Comparison of ENCODE assay signal across 14 cellular contexts in genomic region chr5:179110528-179110927, GRCh38. TPM values are rescaled to one million over a fixed set of nuclear protein-coding genes. Genes with fewer than 3 reads are reported as not detected.
A peak's percentile ranks its signal among the peaks of the same experiment; 100 is the strongest.
DNase-seq lines count a peak whose midpoint lies in the region; FAIRE-seq and TF ChIP-seq lines count a peak whose summit lies in the region.
"Had no signal": no experiment of that assay in that cellular context is flagged by ENCODE, and none has a peak within 500 bp of the region (broad histone marks: within the 10 kb centered on the region; RNA-seq: fewer than 3 reads in every experiment).

No MANE protein-coding gene starts in this region.

- intact Hi-C loops in esophagus muscularis mucosa (cut with DNase I): no loop called here
- intact Hi-C loops in testis (cut with DNase I; ENCODE audit: low total_unique reads): no loop called here

- H3K4me1 ChIP-seq in esophagus muscularis mucosa (no peaks in the 10 kb centered on the region), testis (no peaks in the 10 kb centered on the region), small intestine (ENCODE audit: control insufficient read depth in 2 of 2, insufficient read depth in 1 of 2, low read depth in 1 of 2, low read length in 1 of 2) (no peaks in the 10 kb centered on the region)
- H3K4me1 ChIP-seq: BLaER1 treated with 17β-estradiol and CSF1 and Interleukin-3, amounts not matched to agents 10 nM and 100 nM had no signal

- H3K4me3 ChIP-seq in esophagus muscularis mucosa (no peak overlapping the region), testis (no peak overlapping the region), small intestine (ENCODE audit: low read depth in 1 of 2, low read length in 2 of 2) (no peak overlapping the region)
- H3K4me3 ChIP-seq: BLaER1 treated with 17β-estradiol and CSF1 and Interleukin-3, amounts not matched to agents 10 nM and 100 nM had no signal

- no peak for TF ChIP-seq EP300 in esophagus muscularis mucosa (IDR thresholded peaks at IDR 0.05)

- H3K9me3 ChIP-seq in esophagus muscularis mucosa (peaks cover 0 to 88% (median 74%) of the 10 kb centered on the region in 4 donors), testis (no peaks in the 10 kb centered on the region), small intestine (ENCODE audit: control insufficient read depth, low read depth) (peaks cover 2% of the 10 kb centered on the region)

- no peak for FAIRE-seq in small intestine (lab: Jason Lieb, UNC)
- FAIRE-seq: H1 had no signal

- TF ChIP-seq POLR2A in esophagus muscularis mucosa (IDR thresholded peaks at IDR 0.05; ENCODE audit: low read depth) (no peak), testis (IDR thresholded peaks at IDR 0.05) (no peak)

- no peak for TF ChIP-seq CTCF in esophagus muscularis mucosa (IDR thresholded peaks at IDR 0.05)
- TF ChIP-seq CTCF in testis (IDR thresholded peaks at IDR 0.05): no peak

- DNase-seq in H4 (ENCODE audit: low spot score): peak; percentile 2
- peak; percentile 80 for DNase-seq in esophagus muscularis mucosa (ENCODE audit: extremely low spot score)
- peak; percentile 64 for DNase-seq in mesenteric fat pad (ENCODE audit: low spot score)
- DNase-seq in testis: peak; percentile 10
- DNase-seq in small intestine: no peak
- DNase-seq in anterior cingulate cortex (lab: John Stamatoyannopoulos, UW): no peak
- no peak for DNase-seq in cerebellum (ENCODE audit: low spot score)
- DNase-seq: ACHN; CD4-positive, CD25-positive, alpha-beta regulatory T cell; HCEC 1CT; HFFc6 had no signal

- H3K27me3 ChIP-seq in esophagus muscularis mucosa (no peaks in the 10 kb centered on the region), testis (no peaks in the 10 kb centered on the region), small intestine (ENCODE audit: control insufficient read depth in 2 of 2, insufficient read depth in 2 of 2, low read length in 2 of 2) (no peaks in the 10 kb centered on the region)
- H3K27me3 ChIP-seq: BLaER1 treated with 17β-estradiol and CSF1 and Interleukin-3, amounts not matched to agents 10 nM and 100 nM had no signal

- 96% methylated on average over 8 of the region's 9 CpGs for whole genome bisulfite sequencing in esophagus muscularis mucosa
- WGBS in testis, 2 donors: 83 to 88% methylated on average over 8 to 9 of the region's 9 CpGs
- 82 to 94% (median 87%) methylated on average over 9 of the region's 9 CpGs for WGBS in small intestine, 3 donors

- peaks cover 0 to 19% (median 3%) of the 10 kb centered on the region in 4 donors for H3K36me3 ChIP-seq in esophagus muscularis mucosa
- H3K36me3 ChIP-seq in testis (ENCODE audit: low read depth, missing control alignments): no peaks in the 10 kb centered on the region
- no peaks in the 10 kb centered on the region for H3K36me3 ChIP-seq in small intestine (ENCODE audit: control insufficient read depth in 2 of 2, insufficient read depth in 2 of 2, low read length in 2 of 2)
- H3K36me3 ChIP-seq: BLaER1 treated with 17β-estradiol and CSF1 and Interleukin-3, amounts not matched to agents 10 nM and 100 nM had no signal

- no peak overlapping the region for H3K27ac ChIP-seq in esophagus muscularis mucosa (replicated peaks in 1 of 4)
- no peak overlapping the region for H3K27ac ChIP-seq in testis
- no peak overlapping the region for H3K27ac ChIP-seq in small intestine (ENCODE audit: low read depth in 1 of 2, low read length in 1 of 2)
- H3K27ac ChIP-seq: BLaER1 treated with 17β-estradiol and CSF1 and Interleukin-3, amounts not matched to agents 10 nM and 100 nM had no signal

RNA-seq across cellular contexts. Expression of gene ZNF354C, which starts 50.4 kb away (rescaled TPM):
- not detected in 2 replicates for total RNA-seq in H4 (2014; rRNA removed; shearing (Covaris generic))
- total RNA-seq in esophagus muscularis mucosa (1 to 10 TPM; 5.0 to 7.9 (median 6.3) TPM), mesenteric fat pad (4.5 TPM), testis (1 to 10 TPM; 4.6 to 4.8 TPM), cerebellum (34.0 TPM)
- polyA plus RNA-seq in testis (ENCODE audit: insufficient read depth, low read depth, low replicate concordance) (4.0 TPM), small intestine (1 to 10 TPM in 1 of 3 donors, under 1 TPM in 2; 0.45 to 1.1 (median 0.81) TPM)
- total RNA-seq: A172 had no signal

Comparison
In these comparisons a context has a peak if more than half of its experiments do, and no peak if none do; other contexts are left out.
1. DNase-seq: peak in H4 (single experiment), esophagus muscularis mucosa (single experiment), mesenteric fat pad (single experiment) and testis (single experiment); none in small intestine (single experiment), anterior cingulate cortex (0 of 58) and cerebellum (single experiment).